In the genomic region with DNA sequence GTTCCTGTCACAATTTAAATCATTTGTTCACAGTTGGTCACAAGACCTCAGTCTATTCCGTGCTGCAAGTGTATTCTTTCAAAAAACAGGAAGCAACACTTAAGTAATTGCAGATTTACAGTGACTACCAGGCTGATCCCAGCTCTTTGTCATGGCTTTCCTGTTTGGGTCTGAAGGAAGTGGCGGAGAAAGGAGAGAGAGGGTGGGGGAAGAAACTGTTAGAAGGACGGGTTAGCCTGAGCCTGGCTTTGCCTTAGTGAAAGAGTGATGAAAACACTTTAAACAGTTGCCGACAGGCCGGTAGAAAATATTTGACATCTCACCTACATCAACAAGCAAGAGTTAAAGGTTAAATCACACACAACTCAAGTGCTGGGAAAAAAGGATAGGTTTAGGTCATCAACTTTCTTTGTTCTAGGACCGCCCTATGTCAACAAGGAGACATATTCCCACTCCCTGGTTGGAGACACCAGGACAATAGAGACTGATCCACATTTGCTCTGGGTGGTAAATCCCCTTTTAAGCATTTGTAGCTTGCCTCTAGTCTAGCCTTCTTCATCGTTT, we compare ENCODE assay signal across 11 cellular contexts.
DNase-seq lines count a peak whose midpoint lies in the region; ATAC-seq and TF ChIP-seq lines count a peak whose summit lies in the region.
"Had no signal": no experiment of that assay in that cellular context is flagged by ENCODE, and none has a peak within 500 bp of the region (broad histone marks: within the 10 kb centered on the region; RNA-seq: fewer than 3 reads in every experiment).

No MANE protein-coding gene starts in this region.

- H3K36me3 Mint-ChIP-seq in naive thymus-derived CD8-positive, alpha-beta T cell, result no peaks in the 10 kb centered on the region
- no peaks in the 10 kb centered on the region for H3K36me3 Mint-ChIP-seq in activated CD8-positive, alpha-beta T cell treated with anti-CD3 and anti-CD28 coated beads, Interleukin-2, amount 10 ng/mL, durations not matched to agents 7 days and 5 days (ENCODE audit: low read depth)
- H3K36me3 Mint-ChIP-seq: naive B cell had no signal

- TF ChIP-seq EP300 in sigmoid colon (IDR thresholded peaks at IDR 0.05), result peak in 1 of 4 donors; percentile 8

- ATAC-seq in naive thymus-derived CD8-positive, alpha-beta T cell, result no peak
- no peak for ATAC-seq in activated CD8-positive, alpha-beta T cell treated with anti-CD3 and anti-CD28 coated beads, Interleukin-2, amount 10 ng/mL, durations not matched to agents 7 days and 5 days
- no peak for ATAC-seq in activated CD4-positive, CD25-positive, alpha-beta regulatory T cell treated with anti-CD3 and anti-CD28 coated beads, Interleukin-2, amount 50 U/mL, for 24 hours

- TF ChIP-seq POLR2A in sigmoid colon (IDR thresholded peaks at IDR 0.05), result no peak

- H3K4me1 Mint-ChIP-seq in naive thymus-derived CD8-positive, alpha-beta T cell, result peaks cover 0 to 2% (median under 1%) of the 10 kb centered on the region in 4 donors
- H3K4me1 Mint-ChIP-seq in activated CD8-positive, alpha-beta T cell treated with anti-CD3 and anti-CD28 coated beads, Interleukin-2, amount 10 ng/mL, durations not matched to agents 7 days and 5 days (ENCODE audit: low read depth), result no peaks in the 10 kb centered on the region

- H3K27me3 Mint-ChIP-seq in naive thymus-derived CD8-positive, alpha-beta T cell, result peaks cover 0 to 21% (median 4%) of the 10 kb centered on the region in 5 donors
- peaks cover 32% of the 10 kb centered on the region for H3K27me3 Mint-ChIP-seq in activated CD8-positive, alpha-beta T cell treated with anti-CD3 and anti-CD28 coated beads, Interleukin-2, amount 10 ng/mL, durations not matched to agents 7 days and 5 days (ENCODE audit: low read depth)

- 11 to 39% methylated on average over 7 of the region's 7 CpGs for WGBS in sigmoid colon, 2 donors

- no peaks in the 10 kb centered on the region for H3K36me3 ChIP-seq in sigmoid colon

- H3K27ac ChIP-seq in sigmoid colon, result peak overlapping the region; percentile 37 to 59 (median 48)

- CTCF ChIA-PET in activated CD8-positive, alpha-beta T cell treated with anti-CD3 and anti-CD28 coated beads, Interleukin-2, amount 10 ng/mL, durations not matched to agents 7 days and 5 days (lab: Charles Lee), result interaction anchor here (1.0 kb wide), 1 partner anchor 21 kb away, joined by 4 read pairs; no protein-coding TSS in a partner anchor

- peaks cover 0 to 4% (median 0%) of the 10 kb centered on the region in 9 donors for H3K9me3 Mint-ChIP-seq in naive thymus-derived CD8-positive, alpha-beta T cell
- no peaks in the 10 kb centered on the region for H3K9me3 Mint-ChIP-seq in activated CD8-positive, alpha-beta T cell treated with anti-CD3 and anti-CD28 coated beads, Interleukin-2, amount 10 ng/mL, durations not matched to agents 7 days and 5 days (ENCODE audit: insufficient read depth)
- H3K9me3 Mint-ChIP-seq: naive B cell; T-helper 2 cell treated with Interferon-gamma antibody and Interleukin-4, amounts not matched to agents 5 μg/mL and 100 μg/mL, for 36 hours had no signal

- H3K4me1 ChIP-seq in sigmoid colon, result peaks cover 0 to 9% (median 5%) of the 10 kb centered on the region in 4 donors

- no peaks in the 10 kb centered on the region for H3K27me3 ChIP-seq in sigmoid colon

- peak overlapping the region in 1 of 10 donors; percentile 6 for H3K27ac Mint-ChIP-seq in naive thymus-derived CD8-positive, alpha-beta T cell
- no peak overlapping the region for H3K27ac Mint-ChIP-seq in activated CD8-positive, alpha-beta T cell treated with anti-CD3 and anti-CD28 coated beads, Interleukin-2, amount 10 ng/mL, durations not matched to agents 7 days and 5 days
- H3K27ac Mint-ChIP-seq: naive B cell; T-helper 2 cell treated with Interferon-gamma antibody and Interleukin-4, amounts not matched to agents 5 μg/mL and 100 μg/mL, for 36 hours had no signal

- H3K9me3 ChIP-seq in sigmoid colon, result no peaks in the 10 kb centered on the region

- H3K4me3 Mint-ChIP-seq in naive thymus-derived CD8-positive, alpha-beta T cell, result no peak overlapping the region
- H3K4me3 Mint-ChIP-seq in activated CD8-positive, alpha-beta T cell treated with anti-CD3 and anti-CD28 coated beads, Interleukin-2, amount 10 ng/mL, durations not matched to agents 7 days and 5 days, result no peak overlapping the region
- H3K4me3 Mint-ChIP-seq: naive B cell; T-helper 2 cell treated with Interferon-gamma antibody and Interleukin-4, amounts not matched to agents 5 μg/mL and 100 μg/mL, for 36 hours had no signal

- intact Hi-C loops in sigmoid colon (cut with DNase I), result no loop called here

- POLR2A ChIA-PET in naive thymus-derived CD8-positive, alpha-beta T cell (lab: Charles Lee), result no interaction called here
- POLR2A ChIA-PET in activated CD8-positive, alpha-beta T cell treated with anti-CD3 and anti-CD28 coated beads, Interleukin-2, amount 10 ng/mL, durations not matched to agents 7 days and 5 days (lab: Charles Lee), result no interaction called here

- no peak for TF ChIP-seq CTCF in sigmoid colon (IDR thresholded peaks at IDR 0.05)

- no peak overlapping the region for H3K4me3 ChIP-seq in sigmoid colon

- DNase-seq in HT-29 (ENCODE audit: low spot score) (peak; percentile 74), UCSD-AML1 (lab: John Stamatoyannopoulos, UW; ENCODE audit: unreplicated experiment) (peak; percentile 25), iPS-NIHi7 (ENCODE audit: extremely low spot score) (peak; percentile 39), sigmoid colon (no peak), DMS 273 (lab: John Stamatoyannopoulos, UW; ENCODE audit: unreplicated experiment) (no peak)
- DNase-seq in naive thymus-derived CD8-positive, alpha-beta T cell, result no peak
- no peak for DNase-seq in activated CD8-positive, alpha-beta T cell treated with anti-CD3 and anti-CD28 coated beads, Interleukin-2, amount 10 ng/mL, durations not matched to agents 7 days and 5 days
- DNase-seq: naive B cell, NCI-H2171 treated with DMSO at 0.1 percent for 48 hours had no signal

Comparison
In these comparisons a context has a peak if more than half of its experiments do, and no peak if none do; other contexts are left out.
1. DNase-seq: peak in HT-29 (single experiment), UCSD-AML1 (single experiment) and iPS-NIHi7 (single experiment); none in sigmoid colon (single experiment), DMS 273 (single experiment), naive thymus-derived CD8-positive, alpha-beta T cell (0 of 10) and activated CD8-positive, alpha-beta T cell treated with anti-CD3 and anti-CD28 coated beads, Interleukin-2, amount 10 ng/mL, durations not matched to agents 7 days and 5 days (single experiment).